35 cellular contexts compared by ENCODE assay signal in the genomic region with DNA sequence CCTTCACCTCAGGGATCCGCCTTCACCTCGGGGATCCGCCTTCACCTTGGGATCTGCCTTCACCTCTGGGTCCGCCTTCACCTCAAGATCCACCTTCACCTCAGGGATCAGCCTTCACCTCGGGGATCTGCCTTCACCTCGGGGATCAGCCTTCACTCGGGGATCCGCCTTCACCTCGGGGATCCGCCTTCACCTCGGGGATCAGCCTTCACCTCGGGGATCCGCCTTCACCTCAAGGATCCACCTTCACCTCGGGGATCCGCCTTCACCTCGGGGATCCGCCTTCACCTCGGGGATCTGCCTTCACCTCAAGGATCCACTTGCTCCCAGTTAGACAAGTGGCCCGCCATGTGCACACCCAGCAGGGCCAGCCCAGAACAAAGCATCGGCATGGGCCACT. TPM values are rescaled to one million over a fixed set of nuclear protein-coding genes. Genes with fewer than 3 reads are reported as not detected.
DNase-seq lines count a peak whose midpoint lies in the region; ATAC-seq, FAIRE-seq and TF ChIP-seq lines count a peak whose summit lies in the region.
"Had no signal": no experiment of that assay in that cellular context is flagged by ENCODE, and none has a peak within 500 bp of the region (broad histone marks: within the 10 kb centered on the region; RNA-seq: fewer than 3 reads in every experiment).

No MANE protein-coding gene starts in this region.

- intact Hi-C loops in pancreas (cut with DNase I) (no loop called here), upper lobe of right lung (cut with DNase I) (no loop called here), uterus (cut with DNase I; ENCODE audit: low total_unique reads) (no loop called here)

- no peak for ATAC-seq in pancreas
- no peak for ATAC-seq in upper lobe of right lung
- ATAC-seq in GM19023 (IDR thresholded peaks at IDR 0.05; ENCODE audit: unreplicated experiment): no peak
- ATAC-seq: activated CD4-positive, alpha-beta T cell treated with anti-CD3 and anti-CD28 coated beads for 36 hours; activated CD8-positive, alpha-beta T cell treated with anti-CD3 and anti-CD28 coated beads for 36 hours; activated naive CD8-positive, alpha-beta T cell treated with anti-CD3 and anti-CD28 coated beads, Interleukin-2, amount 50 U/mL, for 24 hours; gastroesophageal sphincter; left colon; right lobe of liver had no signal

- H3K9me3 ChIP-seq in pancreas (no peaks in the 10 kb centered on the region), upper lobe of right lung (no peaks in the 10 kb centered on the region), uterus (no peaks in the 10 kb centered on the region)
- H3K9me3 ChIP-seq: right lobe of liver had no signal

- no peak for TF ChIP-seq POLR2A in uterus (IDR thresholded peaks at IDR 0.05)

- WGBS in pancreas, 2 donors: 90 to 91% methylated on average over 20 of the region's 20 CpGs

- peak; percentile 19 for DNase-seq in activated effector memory CD4-positive, alpha-beta T cell treated with anti-CD3 and anti-CD28 coated beads, Interleukin-2, amount 50 U/mL, for 16 hours
- no peak for DNase-seq in activated effector memory CD4-positive, alpha-beta T cell treated with Interleukin-2 at 50 U/mL for 16 hours
- peak; percentile 75 for DNase-seq in coronary artery (ENCODE audit: low spot score)
- DNase-seq in pancreas: peak in 4 of 6 donors; percentile 8 to 44 (median 23)
- DNase-seq in upper lobe of right lung: peak; percentile 56
- no peak for DNase-seq in uterus
- no peak for DNase-seq in NCI-H526 treated with DMSO at 0.1 percent for 48 hours (lab: John Stamatoyannopoulos, UW)
- DNase-seq: activated CD4-positive, alpha-beta T cell treated with anti-CD3 and anti-CD28 coated beads for 36 hours; activated CD8-positive, alpha-beta T cell treated with anti-CD3 and anti-CD28 coated beads for 36 hours; activated gamma-delta T cell treated with Interleukin-2 at 50 U/mL for 16 hours; activated naive CD8-positive, alpha-beta T cell treated with anti-CD3 and anti-CD28 coated beads, Interleukin-2, amount 50 U/mL, for 24 hours; Calu3; CD4-positive, CD25-positive, alpha-beta regulatory T cell; cerebellar nuclear complex; DMS79; hypothalamus; Kasumi-1; NCI-H1417; NCI-H2029; NCI-H2227 treated with DMSO at 0.1 percent for 48 hours; NCI-H69; right lobe of liver; stimulated activated CD4-positive, alpha-beta T cell treated with anti-CD3 and anti-CD28 coated beads, Interleukin-12 subunit alpha, Interleukin-12 subunit beta, amount 100 ng/mL, for 4 hours; stimulated activated CD4-positive, alpha-beta T cell treated with anti-CD3 and anti-CD28 coated beads, Interleukin-2, amount 100 ng/mL, for 48 hours; SW 1271 had no signal

- no peak for FAIRE-seq in pancreas (lab: Jason Lieb, UNC)
- FAIRE-seq: A204.1, endothelial cell of umbilical vein, G401.6 had no signal

- TF ChIP-seq CTCF in coronary artery (IDR thresholded peaks at IDR 0.05) (no peak), pancreas (IDR thresholded peaks at IDR 0.05) (no peak), upper lobe of right lung (IDR thresholded peaks at IDR 0.05) (no peak), uterus (IDR thresholded peaks at IDR 0.05) (no peak)

- H3K4me1 ChIP-seq in pancreas: no peaks in the 10 kb centered on the region
- no peaks in the 10 kb centered on the region for H3K4me1 ChIP-seq in upper lobe of right lung
- no peaks in the 10 kb centered on the region for H3K4me1 ChIP-seq in uterus
- H3K4me1 ChIP-seq: gastroesophageal sphincter, right lobe of liver, upper lobe of left lung had no signal

- H3K4me3 ChIP-seq in coronary artery: no peak overlapping the region
- no peak overlapping the region for H3K4me3 ChIP-seq in pancreas
- H3K4me3 ChIP-seq in upper lobe of right lung: no peak overlapping the region
- H3K4me3 ChIP-seq in uterus: no peak overlapping the region
- H3K4me3 ChIP-seq: gastroesophageal sphincter, right lobe of liver, upper lobe of left lung had no signal

- H3K36me3 ChIP-seq in pancreas (no peaks in the 10 kb centered on the region), upper lobe of right lung (no peaks in the 10 kb centered on the region), uterus (no peaks in the 10 kb centered on the region)
- H3K36me3 ChIP-seq: gastroesophageal sphincter, right lobe of liver, upper lobe of left lung had no signal

- no peaks in the 10 kb centered on the region for H3K27me3 ChIP-seq in pancreas
- peaks cover 7% of the 10 kb centered on the region for H3K27me3 ChIP-seq in upper lobe of right lung
- H3K27me3 ChIP-seq in uterus: no peaks in the 10 kb centered on the region
- H3K27me3 ChIP-seq: right lobe of liver, upper lobe of left lung had no signal

- H3K27ac ChIP-seq in coronary artery: no peak overlapping the region
- H3K27ac ChIP-seq in pancreas: no peak overlapping the region
- H3K27ac ChIP-seq in upper lobe of right lung: no peak overlapping the region
- H3K27ac ChIP-seq in uterus: no peak overlapping the region
- H3K27ac ChIP-seq: gastroesophageal sphincter, right lobe of liver, upper lobe of left lung had no signal

RNA-seq across cellular contexts. Expression of a gene that starts 7.3 kb away (rescaled TPM):
- total RNA-seq in pancreas (10 to 100 TPM; 46.4 to 76.0 (median 64.6) TPM), upper lobe of right lung (0.81 TPM), uterus (10 to 100 TPM in 1 of 4 donors, under 1 TPM in 1, not detected in 2; 0.37 to 12.9 TPM)
- polyA plus RNA-seq in pancreas: 10 to 100 TPM; 32.4 to 62.9 TPM
- total RNA-seq: CD4-positive, CD25-positive, alpha-beta regulatory T cell; fibroblast of lung had no signal
- polyA plus RNA-seq: CD4-positive, CD25-positive, alpha-beta regulatory T cell had no signal

RNA-seq across cellular contexts. Expression of a gene that starts 55.9 kb away (rescaled TPM):
- total RNA-seq in pancreas (under 1 TPM in 1 of 6 donors, not detected in 5; 0.76 TPM), upper lobe of right lung (not detected), uterus (not detected)
- polyA plus RNA-seq in pancreas: under 1 TPM; 0.07 to 0.08 TPM
- total RNA-seq: activated CD4-positive, alpha-beta T cell treated with anti-CD3 and anti-CD28 coated beads for 36 hours; activated CD8-positive, alpha-beta T cell treated with anti-CD3 and anti-CD28 coated beads for 36 hours; Calu3; CD4-positive, CD25-positive, alpha-beta regulatory T cell; dermis microvascular lymphatic vessel endothelial cell; endothelial cell of umbilical vein; fibroblast of lung; gastroesophageal sphincter had no signal
- polyA plus RNA-seq: CD4-positive, CD25-positive, alpha-beta regulatory T cell; endothelial cell of umbilical vein; fibroblast of lung; neural cell had no signal

Comparison
In these comparisons a context has a peak if more than half of its experiments do, and no peak if none do; other contexts are left out.
1. DNase-seq: peak in activated effector memory CD4-positive, alpha-beta T cell treated with anti-CD3 and anti-CD28 coated beads, Interleukin-2, amount 50 U/mL, for 16 hours (single experiment), coronary artery (single experiment), pancreas (4 of 6) and upper lobe of right lung (single experiment); none in activated effector memory CD4-positive, alpha-beta T cell treated with Interleukin-2 at 50 U/mL for 16 hours (single experiment), uterus (0 of 2) and NCI-H526 treated with DMSO at 0.1 percent for 48 hours (single experiment).